24 cellular contexts compared by ENCODE assay signal in the genomic region with DNA sequence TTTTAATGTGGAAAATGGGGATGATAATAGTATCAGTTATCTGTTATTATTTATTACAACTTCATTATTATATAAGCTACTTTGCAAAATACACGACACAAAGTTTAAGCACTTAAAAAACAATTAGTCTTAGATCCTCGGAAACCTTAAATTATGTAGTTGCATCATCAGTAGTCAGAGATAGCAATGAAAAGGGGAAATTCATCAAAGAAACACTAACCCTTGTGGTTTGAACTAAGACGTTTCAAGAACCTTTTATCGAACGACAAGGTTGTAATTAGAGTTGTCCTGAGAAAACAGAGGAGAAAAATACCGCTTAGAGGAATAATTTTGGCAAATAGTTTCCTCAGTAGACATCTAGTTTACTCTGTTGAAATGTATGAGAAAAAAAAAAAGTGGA.
"Had no signal": no experiment of that assay in that cellular context is flagged by ENCODE, and none has a peak within 500 bp of the region (broad histone marks: within the 10 kb centered on the region; RNA-seq: fewer than 3 reads in every experiment).

No MANE protein-coding gene starts in this region.

- H3K27ac ChIP-seq: ascending aorta, esophagus muscularis mucosa, heart right ventricle, left ventricle myocardium inferior, spleen, thoracic aorta, upper lobe of left lung had no signal

- H3K9me3 ChIP-seq: ascending aorta, esophagus muscularis mucosa, heart right ventricle, left ventricle myocardium inferior, spleen, thoracic aorta, upper lobe of left lung had no signal

- H3K36me3 ChIP-seq: ascending aorta, esophagus muscularis mucosa, heart right ventricle, left ventricle myocardium inferior, spleen, thoracic aorta, upper lobe of left lung had no signal

- DNase-seq: activated CD4-positive, alpha-beta T cell treated with anti-CD3 and anti-CD28 coated beads, Interleukin-2, amount 10 ng/mL, durations not matched to agents 7 days and 5 days; activated CD4-positive, CD25-positive, alpha-beta regulatory T cell; activated CD8-positive, alpha-beta T cell treated with anti-CD3 and anti-CD28 coated beads, Interleukin-2, amount 10 ng/mL, durations not matched to agents 7 days and 5 days; activated effector memory CD4-positive, alpha-beta T cell treated with Interleukin-2 at 50 U/mL for 16 hours; activated naive CD4-positive, alpha-beta T cell treated with anti-CD3 and anti-CD28 coated beads, Interleukin-2, amount 50 U/mL, for 16 hours; activated T-cell treated with anti-CD3 and anti-CD28 coated beads, Interleukin-2, amount 50 U/mL, for 48 hours; cerebellar nuclear complex; cortex of kidney; effector memory CD4-positive, alpha-beta T cell; heart right ventricle; kidney glomerular epithelial cell; left ventricle myocardium inferior; mammary epithelial cell; nephron progenitor cell; occipital lobe; posterior cingulate gyrus; spleen; stimulated activated CD4-positive, alpha-beta T cell treated with anti-CD3 and anti-CD28 coated beads, Interleukin-4, amount 100 ng/mL, for 4 hours; stimulated activated naive B cell treated with anti-CD40 and anti-IgM and Interleukin-4, amounts not matched to agents 10 μg/mL and 1 μg/mL and 100 μg/mL, for 72 hours; upper lobe of left lung had no signal

- H3K4me3 ChIP-seq: ascending aorta, esophagus muscularis mucosa, heart right ventricle, left ventricle myocardium inferior, spleen, thoracic aorta, upper lobe of left lung had no signal

- H3K27me3 ChIP-seq: ascending aorta, upper lobe of left lung had no signal

- FAIRE-seq: endothelial cell of umbilical vein had no signal
